Comparison of ENCODE assay signal across 1 cellular context in genomic region chr4:7581477-7581876, GRCh38.
TF ChIP-seq lines count a peak whose summit lies in the region.

No MANE protein-coding gene starts in this region.

TF ChIP-seq in K562, 482 proteins besides CTCF, POLR2A, EP300 and RAD21 (continued from another document):
- TF ChIP-seq UBTF (IDR thresholded peaks at IDR 0.05; ENCODE audit: borderline replicate concordance in 1 of 2, low read depth in 2 of 2, low read length in 2 of 2) (no peak), SMAD2 (IDR thresholded peaks at IDR 0.05; ENCODE audit: low read depth, low read length) (no peak), SETDB1 (IDR thresholded peaks at IDR 0.05; ENCODE audit: low read length) (no peak), FOXA1 (IDR thresholded peaks at IDR 0.05; ENCODE audit: borderline replicate concordance) (no peak), CEBPG (CRISPR knock-in tag; IDR thresholded peaks at IDR 0.05) (no peak), CEBPG (tag; conservative IDR thresholded peaks at IDR 0.05 in 1 of 2, IDR thresholded peaks at IDR 0.05 in 1 of 2) (no peak), TCF7L2 (IDR thresholded peaks at IDR 0.05; ENCODE audit: low read depth, low read length) (no peak), ZNF124 (CRISPR knock-in tag; IDR thresholded peaks at IDR 0.05) (no peak), SMAD1 (IDR thresholded peaks at IDR 0.05; ENCODE audit: low read depth, low read length, partially characterized antibody) (no peak), ZFPM2 (CRISPR knock-in tag; IDR thresholded peaks at IDR 0.05) (no peak), NFXL1 (CRISPR knock-in tag; IDR thresholded peaks at IDR 0.05) (no peak), ZC3H11A (IDR thresholded peaks at IDR 0.05; ENCODE audit: low read depth, low read length) (no peak), PRMT5 (CRISPR knock-in tag; IDR thresholded peaks at IDR 0.05) (0 out of 2 replicates have a peak, but pooled peaks have one; percentile 78), AFF1 (IDR thresholded peaks at IDR 0.05; ENCODE audit: low read depth in 1 of 2, partially characterized antibody in 2 of 2) (peak in 1 of 2 experiments; percentile 54), GABPB2 (CRISPR knock-in tag; conservative IDR thresholded peaks at IDR 0.05) (no peak)
- TF ChIP-seq, protein P1, sequence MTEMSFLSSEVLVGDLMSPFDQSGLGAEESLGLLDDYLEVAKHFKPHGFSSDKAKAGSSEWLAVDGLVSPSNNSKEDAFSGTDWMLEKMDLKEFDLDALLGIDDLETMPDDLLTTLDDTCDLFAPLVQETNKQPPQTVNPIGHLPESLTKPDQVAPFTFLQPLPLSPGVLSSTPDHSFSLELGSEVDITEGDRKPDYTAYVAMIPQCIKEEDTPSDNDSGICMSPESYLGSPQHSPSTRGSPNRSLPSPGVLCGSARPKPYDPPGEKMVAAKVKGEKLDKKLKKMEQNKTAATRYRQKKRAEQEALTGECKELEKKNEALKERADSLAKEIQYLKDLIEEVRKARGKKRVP (CRISPR knock-in tag; IDR thresholded peaks at IDR 0.05): no peak
- TF ChIP-seq, protein P2, sequence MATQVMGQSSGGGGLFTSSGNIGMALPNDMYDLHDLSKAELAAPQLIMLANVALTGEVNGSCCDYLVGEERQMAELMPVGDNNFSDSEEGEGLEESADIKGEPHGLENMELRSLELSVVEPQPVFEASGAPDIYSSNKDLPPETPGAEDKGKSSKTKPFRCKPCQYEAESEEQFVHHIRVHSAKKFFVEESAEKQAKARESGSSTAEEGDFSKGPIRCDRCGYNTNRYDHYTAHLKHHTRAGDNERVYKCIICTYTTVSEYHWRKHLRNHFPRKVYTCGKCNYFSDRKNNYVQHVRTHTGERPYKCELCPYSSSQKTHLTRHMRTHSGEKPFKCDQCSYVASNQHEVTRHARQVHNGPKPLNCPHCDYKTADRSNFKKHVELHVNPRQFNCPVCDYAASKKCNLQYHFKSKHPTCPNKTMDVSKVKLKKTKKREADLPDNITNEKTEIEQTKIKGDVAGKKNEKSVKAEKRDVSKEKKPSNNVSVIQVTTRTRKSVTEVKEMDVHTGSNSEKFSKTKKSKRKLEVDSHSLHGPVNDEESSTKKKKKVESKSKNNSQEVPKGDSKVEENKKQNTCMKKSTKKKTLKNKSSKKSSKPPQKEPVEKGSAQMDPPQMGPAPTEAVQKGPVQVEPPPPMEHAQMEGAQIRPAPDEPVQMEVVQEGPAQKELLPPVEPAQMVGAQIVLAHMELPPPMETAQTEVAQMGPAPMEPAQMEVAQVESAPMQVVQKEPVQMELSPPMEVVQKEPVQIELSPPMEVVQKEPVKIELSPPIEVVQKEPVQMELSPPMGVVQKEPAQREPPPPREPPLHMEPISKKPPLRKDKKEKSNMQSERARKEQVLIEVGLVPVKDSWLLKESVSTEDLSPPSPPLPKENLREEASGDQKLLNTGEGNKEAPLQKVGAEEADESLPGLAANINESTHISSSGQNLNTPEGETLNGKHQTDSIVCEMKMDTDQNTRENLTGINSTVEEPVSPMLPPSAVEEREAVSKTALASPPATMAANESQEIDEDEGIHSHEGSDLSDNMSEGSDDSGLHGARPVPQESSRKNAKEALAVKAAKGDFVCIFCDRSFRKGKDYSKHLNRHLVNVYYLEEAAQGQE (CRISPR knock-in tag; IDR thresholded peaks at IDR 0.05; ENCODE audit: low read depth): peak; percentile 95
